In the genomic region with DNA sequence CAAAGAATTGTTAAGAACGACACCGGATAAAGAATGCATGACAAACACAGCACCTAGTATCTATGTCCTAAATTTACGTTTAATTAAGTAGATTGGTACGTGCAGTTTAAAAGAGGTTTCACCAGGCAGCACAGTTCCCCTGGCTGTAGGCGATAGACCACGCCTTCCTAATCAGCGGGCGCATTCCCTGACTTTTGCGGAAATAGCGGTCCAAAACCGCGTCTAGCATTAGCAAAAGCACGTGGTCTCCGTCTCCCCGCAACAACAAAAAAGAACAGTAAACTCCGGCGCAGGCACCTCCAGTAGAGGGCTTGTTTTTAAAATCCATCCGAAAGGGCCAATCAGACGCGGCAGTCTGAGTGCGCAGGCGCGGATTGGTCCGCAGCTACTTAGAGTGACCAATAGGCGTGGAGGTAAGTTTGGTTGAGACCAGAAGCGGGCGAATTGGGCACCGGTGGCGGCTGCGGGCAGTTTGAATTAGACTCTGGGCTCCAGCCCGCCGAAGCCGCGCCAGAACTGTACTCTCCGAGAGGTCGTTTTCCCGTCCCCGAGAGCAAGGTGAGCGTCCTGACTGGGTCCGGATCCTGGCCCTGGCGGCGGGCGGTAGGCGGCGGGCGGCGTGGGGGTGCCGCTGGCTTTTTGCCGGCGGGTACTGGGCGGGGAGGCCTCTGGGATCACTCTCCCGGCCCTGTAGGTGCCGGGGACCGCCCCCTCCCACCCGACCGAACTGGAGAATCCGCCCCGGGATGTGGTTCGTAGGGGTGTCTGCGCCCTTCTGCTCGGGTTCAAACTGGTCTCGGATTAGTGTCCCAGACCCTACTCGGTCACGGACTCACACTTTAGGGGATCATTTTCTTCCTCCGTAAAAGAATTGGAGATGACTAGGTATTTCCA, we compare ENCODE assay signal across 8 cellular contexts. TPM values are rescaled to one million over a fixed set of nuclear protein-coding genes. Genes with fewer than 3 reads are reported as not detected.
DNase-seq lines count a peak whose midpoint lies in the region; ATAC-seq, FAIRE-seq and TF ChIP-seq lines count a peak whose summit lies in the region.

TSS of gene CENPF (plus strand) at position 432 of the 894 bp plus-strand sequence. CDS start 10,560 bp downstream, outside the sequence.

- peak within 1 kb of the TSS; percentile 89 for H3K4me3 Mint-ChIP-seq in activated CD4-positive, alpha-beta T cell treated with anti-CD3 and anti-CD28 coated beads, Interleukin-2, amount 10 ng/mL, durations not matched to agents 7 days and 5 days

- POLR2A ChIA-PET in activated CD4-positive, alpha-beta T cell treated with anti-CD3 and anti-CD28 coated beads, Interleukin-2, amount 10 ng/mL, durations not matched to agents 7 days and 5 days (lab: Charles Lee) = interaction anchor here (0.7 kb wide), 1 partner anchor 271 kb away, joined by 4 read pairs; no protein-coding TSS in a partner anchor
- POLR2A ChIA-PET in HepG2 (lab: Yijun Ruan, JAX) = no interaction called here

- H3K4me2 ChIP-seq in HepG2 (ENCODE audit: low read depth, low read length) = peak within 1 kb of the TSS; percentile 79

- no peak for TF ChIP-seq RAD21 in HepG2 (CRISPR knock-in tag; IDR thresholded peaks at IDR 0.05)

- intact Hi-C loops in HepG2 (cut with micrococcal nuclease; ENCODE audit: unreplicated experiment) = no loop called here

- H3K27ac ChIP-seq in C4-2B (peak within 1 kb of the TSS; percentile 83), HepG2 (ENCODE audit: extremely low read length, insufficient read depth, low read length) (peak within 1 kb of the TSS; percentile 82)

- H3K36me3 Mint-ChIP-seq in activated CD4-positive, alpha-beta T cell treated with anti-CD3 and anti-CD28 coated beads, Interleukin-2, amount 10 ng/mL, durations not matched to agents 7 days and 5 days (ENCODE audit: low read depth) = peaks cover 22% of the 10 kb centered on the region

- H3K4me1 ChIP-seq in HepG2 (ENCODE audit: insufficient read depth, low read length) = peaks cover 34% of the 10 kb centered on the region

- H4K20me1 ChIP-seq in HepG2 (ENCODE audit: insufficient read depth, low read length) = no peaks in the 10 kb centered on the region

- CTCF ChIA-PET in activated CD4-positive, alpha-beta T cell treated with anti-CD3 and anti-CD28 coated beads, Interleukin-2, amount 10 ng/mL, durations not matched to agents 7 days and 5 days (lab: Charles Lee) = interaction anchor here (1.0 to 1.6 kb wide), 4 partner anchors 16 to 342 kb away, joined by 3 to 4 read pairs (median 4); no protein-coding TSS in a partner anchor
- CTCF ChIA-PET in HepG2 (lab: Yijun Ruan, JAX; ENCODE audit: low intra/inter-chr PET ratio, low total read pairs) = no interaction called here

- H3K4me3 ChIP-seq in HepG2 (replicated peaks in 1 of 3; ENCODE audit: insufficient read depth in 1 of 3, low read depth in 2 of 3, low read length in 3 of 3) = peak within 1 kb of the TSS; percentile 80 to 90 (median 87)

- peak within 1 kb of the TSS; percentile 88 for H3K9ac ChIP-seq in HepG2 (ENCODE audit: insufficient read depth, low read depth, low read length)

- in situ Hi-C loops in HepG2 (cut with HindIII; ENCODE audit: extremely low pct_ligation_motif_present, low pct_unique_long_range_greater_than_20kb) = loop anchor here (10.0 kb wide), 1 partner anchor 58 kb away; no protein-coding TSS in a partner anchor

- no peaks in the 10 kb centered on the region; a peak in 1 of 5 replicates for H3K27me3 ChIP-seq in HepG2 (ENCODE audit: control insufficient read depth in 1 of 2, insufficient read depth in 2 of 2, low read length in 2 of 2)

- TSS peak; percentile 74 for BruUV-seq in HepG2 (replicated peaks; lab: Mats Ljungman, UMichigan)

- peak within 1 kb of the TSS; percentile 96 for H3K27ac Mint-ChIP-seq in activated CD4-positive, alpha-beta T cell treated with anti-CD3 and anti-CD28 coated beads, Interleukin-2, amount 10 ng/mL, durations not matched to agents 7 days and 5 days

- ATAC-seq in GM19328 (IDR thresholded peaks at IDR 0.05; ENCODE audit: unreplicated experiment) = peak; percentile 98
- ATAC-seq in HG03520 (IDR thresholded peaks at IDR 0.05; ENCODE audit: unreplicated experiment) = peak; percentile 99
- peak; percentile 99 for ATAC-seq in HepG2

- no peaks in the 10 kb centered on the region for H3K9me3 Mint-ChIP-seq in activated CD4-positive, alpha-beta T cell treated with anti-CD3 and anti-CD28 coated beads, Interleukin-2, amount 10 ng/mL, durations not matched to agents 7 days and 5 days

- no peak for TF ChIP-seq EP300 in HepG2 (IDR thresholded peaks at IDR 0.05; ENCODE audit: low read depth in 2 of 2, low read length in 2 of 2)
- no peak for TF ChIP-seq EP300 in HepG2 (CRISPR knock-in tag; IDR thresholded peaks at IDR 0.05; ENCODE audit: borderline replicate concordance)

- TF ChIP-seq POLR2A in HepG2 (IDR thresholded peaks at IDR 0.05; ENCODE audit: insufficient read depth in 1 of 2, low read depth in 2 of 2, low read length in 2 of 2) = peak; percentile 58 to 80

- peak; percentile 95 for FAIRE-seq in HepG2 (lab: Jason Lieb, UNC)

- DNase-seq in NCI-H69 (lab: John Stamatoyannopoulos, UW) = peak; percentile 99
- peak; percentile 96 for DNase-seq in activated CD4-positive, alpha-beta T cell treated with anti-CD3 and anti-CD28 coated beads, Interleukin-2, amount 10 ng/mL, durations not matched to agents 7 days and 5 days
- DNase-seq in dermis blood vessel endothelial cell = peak; percentile 99
- DNase-seq in HepG2 (ENCODE audit: low spot score) = peak; percentile 98
- DNase-seq in stimulated activated CD4-positive, alpha-beta T cell treated with anti-CD3 and anti-CD28 coated beads, Interleukin-4, amount 100 ng/mL, for 1 hour = peak; percentile 88

- H3K4me1 Mint-ChIP-seq in activated CD4-positive, alpha-beta T cell treated with anti-CD3 and anti-CD28 coated beads, Interleukin-2, amount 10 ng/mL, durations not matched to agents 7 days and 5 days = peaks cover 27% of the 10 kb centered on the region

- peak within 1 kb of the TSS; percentile 11 for H2AFZ ChIP-seq in HepG2 (ENCODE audit: low read length)

- no peaks in the 10 kb centered on the region for H3K9me3 ChIP-seq in HepG2 (ENCODE audit: low read length)

- no peak; the same call in 1 of the 2 replicates for TF ChIP-seq CTCF in C4-2B (conservative IDR thresholded peaks at IDR 0.05)
- peak; percentile 16; the same call in 1 of the 2 replicates for TF ChIP-seq CTCF in HepG2 (CRISPR knock-in tag; IDR thresholded peaks at IDR 0.05)

- 4% methylated on average over 21 of the region's 65 CpGs for WGBS in HepG2 (ENCODE audit: low lambda C conversion rate)

- H3K27me3 Mint-ChIP-seq in activated CD4-positive, alpha-beta T cell treated with anti-CD3 and anti-CD28 coated beads, Interleukin-2, amount 10 ng/mL, durations not matched to agents 7 days and 5 days = no peaks in the 10 kb centered on the region

- peaks cover 23% of the 10 kb centered on the region for H3K79me2 ChIP-seq in HepG2 (ENCODE audit: insufficient read depth, low read length)

- no peaks in the 10 kb centered on the region for H3K36me3 ChIP-seq in HepG2 (replicated peaks in 1 of 2; ENCODE audit: control insufficient read depth in 1 of 2, insufficient read depth in 2 of 2, low read length in 2 of 2)

TF ChIP-seq in HepG2, 621 proteins besides CTCF, POLR2A, EP300 and RAD21 (continues in another document):
- peak; percentile 97 for TF ChIP-seq MYC (CRISPR knock-in tag; IDR thresholded peaks at IDR 0.05; ENCODE audit: borderline replicate concordance)
- TF ChIP-seq ZBTB7A (CRISPR knock-in tag; IDR thresholded peaks at IDR 0.05) = no peak
- 0 out of 2 replicates have a peak, but pooled peaks have one; percentile 38 for TF ChIP-seq HNRNPL (IDR thresholded peaks at IDR 0.05; ENCODE audit: low read depth, low read length)
- peak; percentile 91 for TF ChIP-seq JUNB (CRISPR knock-in tag; IDR thresholded peaks at IDR 0.05; ENCODE audit: borderline replicate concordance)
- TF ChIP-seq ZFP41 (CRISPR knock-in tag; IDR thresholded peaks at IDR 0.05; ENCODE audit: borderline replicate concordance) = no peak

RNA-seq across cellular contexts. Expression of gene CENPF, which starts in this region (rescaled TPM):
- 100 to 1,000 TPM; 173 to 203 TPM for total RNA-seq in activated CD4-positive, alpha-beta T cell treated with anti-CD3 and anti-CD28 coated beads, Interleukin-2, amount 10 ng/mL, durations not matched to agents 7 days and 5 days
- total RNA-seq in dermis blood vessel endothelial cell (22.3 and 123 TPM in 2 replicates), HepG2 (2016; rRNA removed; fragmentation: Illumina TruSeq; extraction: Trizol) (84.9 and 128 TPM in 2 replicates)
- total RNA-seq in HepG2 (2016; cell fraction: cytosol; rRNA removed; fragmentation: Illumina TruSeq; extraction: Trizol; ENCODE audit: low read depth) = 4.7 and 7.1 TPM in 2 replicates
- 81.2 and 116 TPM in 2 replicates for total RNA-seq in HepG2 (2016; cell fraction: insoluble cytoplasmic fraction; rRNA removed; fragmentation: Illumina TruSeq; extraction: Trizol)
- 15.6 and 16.3 TPM in 2 replicates for total RNA-seq in HepG2 (2016; cell fraction: membrane; rRNA removed; fragmentation: Illumina TruSeq; extraction: Trizol)
- 88.9 and 92.7 TPM in 2 replicates for total RNA-seq in HepG2 (2016; cell fraction: nucleus; rRNA removed; fragmentation: Illumina TruSeq; extraction: Trizol)
- polyA plus RNA-seq in HepG2 (2011; rRNA removed) = 8.8 and 14.7 TPM in 2 replicates
- polyA plus RNA-seq in HepG2 (2011; cell fraction: cytosol; rRNA removed) = 5.8 TPM in 2 replicates
- polyA plus RNA-seq in HepG2 (2011; cell fraction: nucleus; rRNA removed) = 12.3 and 16.2 TPM in 2 replicates
- polyA plus RNA-seq in HepG2 (2012) = 11.0 and 37.7 TPM in 2 replicates
- polyA plus RNA-seq in HepG2 (2016; cell fraction: cytosol; fragmentation: Illumina TruSeq; extraction: Trizol; ENCODE audit: low read depth) = 1.6 and 2.5 TPM in 2 replicates
- polyA plus RNA-seq in HepG2 (2016; cell fraction: insoluble cytoplasmic fraction; fragmentation: Illumina TruSeq; extraction: Trizol; ENCODE audit: low read depth) = 117 and 121 TPM in 2 replicates
- polyA plus RNA-seq in HepG2 (2016; cell fraction: membrane; fragmentation: Illumina TruSeq; extraction: Trizol; ENCODE audit: low read depth) = 3.2 and 3.8 TPM in 2 replicates
- polyA plus RNA-seq in HepG2 (2016; cell fraction: nucleus; fragmentation: Illumina TruSeq; extraction: Trizol; ENCODE audit: insufficient read depth, low read depth) = 120 and 130 TPM in 2 replicates
- 3.5 and 20.6 TPM in 2 replicates for polyA minus RNA-seq in HepG2 (2011; rRNA and poly(A)+ RNA removed; ENCODE audit: low replicate concordance)
- 13.0 and 18.9 TPM in 2 replicates for polyA minus RNA-seq in HepG2 (2011; cell fraction: cytosol; rRNA and poly(A)+ RNA removed)
- 30.3 and 42.6 TPM in 2 replicates for polyA minus RNA-seq in HepG2 (2011; cell fraction: nucleus; rRNA and poly(A)+ RNA removed)

Comparison
In these comparisons a context has a peak if more than half of its experiments do, and no peak if none do; other contexts are left out.
1. Peak in every context shown above with its lines: DNase-seq, ATAC-seq, H3K4me3 ChIP-seq and H3K27ac ChIP-seq.